ENCODE assay signal across 12 cellular contexts in the genomic region with DNA sequence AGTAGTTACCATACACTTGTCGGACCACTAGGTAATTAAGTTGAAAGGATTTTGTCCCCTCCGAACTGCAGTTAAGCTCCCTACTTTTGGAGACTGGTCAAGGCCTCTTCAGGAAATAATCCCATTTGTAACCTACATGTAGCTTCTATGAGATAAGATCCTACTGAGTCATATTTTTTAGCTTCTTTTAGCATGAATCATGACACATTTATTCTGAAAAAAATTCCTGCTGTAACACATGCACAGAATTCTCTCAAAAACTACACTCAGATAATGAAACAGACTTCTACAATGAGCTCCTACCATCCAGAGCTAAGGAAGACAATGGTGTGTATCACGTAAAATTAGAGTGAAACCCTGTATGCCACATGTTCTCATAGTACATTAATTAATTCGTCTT.
DNase-seq lines count a peak whose midpoint lies in the region; ATAC-seq, FAIRE-seq and TF ChIP-seq lines count a peak whose summit lies in the region.
"Had no signal": no experiment of that assay in that cellular context is flagged by ENCODE, and none has a peak within 500 bp of the region (broad histone marks: within the 10 kb centered on the region; RNA-seq: fewer than 3 reads in every experiment).

No MANE protein-coding gene starts in this region.

- H2AFZ ChIP-seq in HepG2 (ENCODE audit: low read length) = no peak overlapping the region

- peak; percentile 5 for DNase-seq in HepG2 (ENCODE audit: low spot score)
- no peak for DNase-seq in right lobe of liver
- DNase-seq in SW 1271 (lab: John Stamatoyannopoulos, UW) = peak; percentile 42 to 78
- peak; percentile 27 for DNase-seq in foreskin melanocyte
- DNase-seq in SHP77 treated with DMSO at 0.1 percent for 48 hours (lab: John Stamatoyannopoulos, UW) = no peak
- no peak for DNase-seq in MV-4-11 (lab: John Stamatoyannopoulos, UW)
- DNase-seq: activated B cell treated with CpG ODN at 0.5 μM for 24 hours; CD4-positive, alpha-beta memory T cell; midbrain; spleen had no signal

- H3K9ac ChIP-seq in HepG2 (ENCODE audit: insufficient read depth, low read depth, low read length) = no peak overlapping the region

- H3K27ac ChIP-seq in HepG2 (ENCODE audit: extremely low read length, insufficient read depth, low read length) (no peak overlapping the region), right lobe of liver (no peak overlapping the region)
- H3K27ac ChIP-seq: spleen had no signal

- H3K36me3 ChIP-seq in HepG2 (replicated peaks in 1 of 2; ENCODE audit: control insufficient read depth in 1 of 2, insufficient read depth in 2 of 2, low read length in 2 of 2) = no peaks in the 10 kb centered on the region
- no peaks in the 10 kb centered on the region for H3K36me3 ChIP-seq in right lobe of liver

- intact Hi-C loops in HepG2 (cut with micrococcal nuclease; ENCODE audit: unreplicated experiment) (no loop called here), right lobe of liver (cut with DNase I) (no loop called here)

- BruUV-seq in HepG2 (replicated peaks; lab: Mats Ljungman, UMichigan) = no TSS peak

- no peak for TF ChIP-seq CTCF in HepG2 (CRISPR knock-in tag; IDR thresholded peaks at IDR 0.05)
- TF ChIP-seq CTCF in right lobe of liver (IDR thresholded peaks at IDR 0.05) = no peak

- TF ChIP-seq EP300 in HepG2 (IDR thresholded peaks at IDR 0.05; ENCODE audit: low read depth in 2 of 2, low read length in 2 of 2) (no peak), HepG2 (CRISPR knock-in tag; IDR thresholded peaks at IDR 0.05; ENCODE audit: borderline replicate concordance) (no peak)

- no peak for FAIRE-seq in HepG2 (lab: Jason Lieb, UNC)

- 7% methylated on average over 4 of the region's 4 CpGs for WGBS in HepG2 (ENCODE audit: low lambda C conversion rate)
- 87% methylated on average over 4 of the region's 4 CpGs for WGBS in right lobe of liver (ENCODE audit: insufficient coverage, low coverage, low lambda C conversion rate, missing lambda C conversion rate)

- H3K9me3 ChIP-seq in HepG2 (ENCODE audit: low read length) (no peaks in the 10 kb centered on the region), right lobe of liver (no peaks in the 10 kb centered on the region)
- H3K9me3 ChIP-seq: spleen had no signal

- H3K27me3 ChIP-seq in HepG2 (ENCODE audit: control insufficient read depth in 1 of 2, insufficient read depth in 2 of 2, low read length in 2 of 2) = no peaks in the 10 kb centered on the region
- H3K27me3 ChIP-seq in right lobe of liver = no peaks in the 10 kb centered on the region
- H3K27me3 ChIP-seq: spleen had no signal

- H3K79me2 ChIP-seq in HepG2 (ENCODE audit: insufficient read depth, low read length) = no peaks in the 10 kb centered on the region

- H3K4me1 ChIP-seq in HepG2 (ENCODE audit: insufficient read depth, low read length) (no peaks in the 10 kb centered on the region), right lobe of liver (no peaks in the 10 kb centered on the region)
- H3K4me1 ChIP-seq: spleen had no signal

- TF ChIP-seq POLR2A in HepG2 (IDR thresholded peaks at IDR 0.05; ENCODE audit: insufficient read depth in 1 of 2, low read depth in 2 of 2, low read length in 2 of 2) = no peak
- no peak for TF ChIP-seq POLR2A in right lobe of liver (IDR thresholded peaks at IDR 0.05)

- CTCF ChIA-PET in HepG2 (lab: Yijun Ruan, JAX; ENCODE audit: low intra/inter-chr PET ratio, low total read pairs) = no interaction called here

- H3K4me3 ChIP-seq in HepG2 (replicated peaks in 1 of 3; ENCODE audit: insufficient read depth in 1 of 3, low read depth in 2 of 3, low read length in 3 of 3) (no peak overlapping the region), right lobe of liver (no peak overlapping the region)
- H3K4me3 ChIP-seq: spleen had no signal

- POLR2A ChIA-PET in HepG2 (lab: Yijun Ruan, JAX) = no interaction called here

- ATAC-seq in HepG2 (no peak), right lobe of liver (no peak), HG03135 (IDR thresholded peaks at IDR 0.05; ENCODE audit: unreplicated experiment) (no peak), HG03342 (IDR thresholded peaks at IDR 0.05; ENCODE audit: unreplicated experiment) (no peak)

- TF ChIP-seq RAD21 in HepG2 (CRISPR knock-in tag; IDR thresholded peaks at IDR 0.05) = no peak

- H4K20me1 ChIP-seq in HepG2 (ENCODE audit: insufficient read depth, low read length) = no peaks in the 10 kb centered on the region

- in situ Hi-C loops in HepG2 (cut with HindIII; ENCODE audit: extremely low pct_ligation_motif_present, low pct_unique_long_range_greater_than_20kb) = no loop called here

- no peak overlapping the region for H3K4me2 ChIP-seq in HepG2 (ENCODE audit: low read depth, low read length)

TF ChIP-seq in HepG2, 621 proteins besides CTCF, POLR2A, EP300 and RAD21:
- no peak for TF ChIP-seq AGO2 (optimal IDR thresholded peaks at IDR 0.05; ENCODE audit: low read depth, low read length)
- TF ChIP-seq TBX2 (CRISPR knock-in tag; IDR thresholded peaks at IDR 0.05; ENCODE audit: borderline replicate concordance) = no peak
- no peak for TF ChIP-seq CENPX (CRISPR knock-in tag; IDR thresholded peaks at IDR 0.05)
- TF ChIP-seq TBL1XR1 (IDR thresholded peaks at IDR 0.05; ENCODE audit: borderline replicate concordance, low read length, partially characterized antibody) = no peak
- TF ChIP-seq ZNF572 (CRISPR knock-in tag; IDR thresholded peaks at IDR 0.05) = no peak
- TF ChIP-seq CEBPZ (IDR thresholded peaks at IDR 0.05; ENCODE audit: low read length) = no peak
- TF ChIP-seq, protein P1, sequence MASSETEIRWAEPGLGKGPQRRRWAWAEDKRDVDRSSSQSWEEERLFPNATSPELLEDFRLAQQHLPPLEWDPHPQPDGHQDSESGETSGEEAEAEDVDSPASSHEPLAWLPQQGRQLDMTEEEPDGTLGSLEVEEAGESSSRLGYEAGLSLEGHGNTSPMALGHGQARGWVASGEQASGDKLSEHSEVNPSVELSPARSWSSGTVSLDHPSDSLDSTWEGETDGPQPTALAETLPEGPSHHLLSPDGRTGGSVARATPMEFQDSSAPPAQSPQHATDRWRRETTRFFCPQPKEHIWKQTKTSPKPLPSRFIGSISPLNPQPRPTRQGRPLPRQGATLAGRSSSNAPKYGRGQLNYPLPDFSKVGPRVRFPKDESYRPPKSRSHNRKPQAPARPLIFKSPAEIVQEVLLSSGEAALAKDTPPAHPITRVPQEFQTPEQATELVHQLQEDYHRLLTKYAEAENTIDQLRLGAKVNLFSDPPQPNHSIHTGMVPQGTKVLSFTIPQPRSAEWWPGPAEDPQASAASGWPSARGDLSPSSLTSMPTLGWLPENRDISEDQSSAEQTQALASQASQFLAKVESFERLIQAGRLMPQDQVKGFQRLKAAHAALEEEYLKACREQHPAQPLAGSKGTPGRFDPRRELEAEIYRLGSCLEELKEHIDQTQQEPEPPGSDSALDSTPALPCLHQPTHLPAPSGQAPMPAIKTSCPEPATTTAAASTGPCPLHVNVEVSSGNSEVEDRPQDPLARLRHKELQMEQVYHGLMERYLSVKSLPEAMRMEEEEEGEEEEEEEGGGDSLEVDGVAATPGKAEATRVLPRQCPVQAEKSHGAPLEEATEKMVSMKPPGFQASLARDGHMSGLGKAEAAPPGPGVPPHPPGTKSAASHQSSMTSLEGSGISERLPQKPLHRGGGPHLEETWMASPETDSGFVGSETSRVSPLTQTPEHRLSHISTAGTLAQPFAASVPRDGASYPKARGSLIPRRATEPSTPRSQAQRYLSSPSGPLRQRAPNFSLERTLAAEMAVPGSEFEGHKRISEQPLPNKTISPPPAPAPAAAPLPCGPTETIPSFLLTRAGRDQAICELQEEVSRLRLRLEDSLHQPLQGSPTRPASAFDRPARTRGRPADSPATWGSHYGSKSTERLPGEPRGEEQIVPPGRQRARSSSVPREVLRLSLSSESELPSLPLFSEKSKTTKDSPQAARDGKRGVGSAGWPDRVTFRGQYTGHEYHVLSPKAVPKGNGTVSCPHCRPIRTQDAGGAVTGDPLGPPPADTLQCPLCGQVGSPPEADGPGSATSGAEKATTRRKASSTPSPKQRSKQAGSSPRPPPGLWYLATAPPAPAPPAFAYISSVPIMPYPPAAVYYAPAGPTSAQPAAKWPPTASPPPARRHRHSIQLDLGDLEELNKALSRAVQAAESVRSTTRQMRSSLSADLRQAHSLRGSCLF (CRISPR knock-in tag; IDR thresholded peaks at IDR 0.05; ENCODE audit: borderline replicate concordance) = no peak
- TF ChIP-seq, protein P2, sequence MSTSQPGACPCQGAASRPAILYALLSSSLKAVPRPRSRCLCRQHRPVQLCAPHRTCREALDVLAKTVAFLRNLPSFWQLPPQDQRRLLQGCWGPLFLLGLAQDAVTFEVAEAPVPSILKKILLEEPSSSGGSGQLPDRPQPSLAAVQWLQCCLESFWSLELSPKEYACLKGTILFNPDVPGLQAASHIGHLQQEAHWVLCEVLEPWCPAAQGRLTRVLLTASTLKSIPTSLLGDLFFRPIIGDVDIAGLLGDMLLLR (CRISPR knock-in tag; IDR thresholded peaks at IDR 0.05) = no peak
- no peak for TF ChIP-seq ARNT (IDR thresholded peaks at IDR 0.05)
- TF ChIP-seq DNMT3B (CRISPR knock-in tag; conservative IDR thresholded peaks at IDR 0.05) = no peak
- no peak for TF ChIP-seq NFRKB (IDR thresholded peaks at IDR 0.05)

Comparison
In these comparisons a context has a peak if more than half of its experiments do, and no peak if none do; other contexts are left out.
1. DNase-seq: peak in HepG2 (single experiment), SW 1271 (2 of 2) and foreskin melanocyte (single experiment); none in right lobe of liver (0 of 3), SHP77 treated with DMSO at 0.1 percent for 48 hours (single experiment) and MV-4-11 (single experiment).